8 cellular contexts compared by ENCODE assay signal in the genomic region with DNA sequence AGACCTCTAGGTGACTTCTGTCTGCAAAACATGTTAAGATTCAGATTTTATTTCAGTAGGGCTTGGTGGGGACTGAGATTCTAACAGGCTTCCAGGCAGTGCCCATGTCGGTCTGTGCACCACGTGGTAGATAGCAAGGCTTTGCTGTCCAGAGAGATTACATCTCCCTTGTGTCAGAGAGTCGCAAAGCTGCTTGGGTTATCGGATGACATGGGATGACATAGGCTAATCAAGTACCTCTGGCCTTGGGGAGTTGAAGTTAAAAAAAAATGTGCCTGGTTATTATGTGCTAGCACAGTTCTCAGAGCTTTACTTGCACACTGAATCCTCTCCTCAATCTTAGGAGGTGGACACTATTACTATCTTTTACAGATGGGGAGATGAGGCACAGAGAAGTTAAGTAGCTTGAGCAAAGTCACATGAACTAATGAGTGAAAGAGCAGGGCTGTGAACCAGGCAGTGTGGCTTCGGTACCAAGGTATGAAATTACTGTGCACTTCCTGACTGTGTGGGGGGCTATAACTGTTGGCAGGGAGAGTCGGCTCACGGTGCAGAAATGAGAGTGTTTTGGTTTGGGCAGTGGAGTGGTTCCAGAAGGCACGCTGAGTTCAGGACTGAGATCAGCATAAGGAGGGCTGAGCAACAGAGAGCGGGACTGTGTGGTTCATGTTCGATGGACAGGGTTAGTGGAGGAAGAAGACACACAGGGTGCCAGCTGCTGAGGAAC. TPM values are rescaled to one million over a fixed set of nuclear protein-coding genes. Genes with fewer than 3 reads are reported as not detected.
A peak's percentile ranks its signal among the peaks of the same experiment; 100 is the strongest.
DNase-seq lines count a peak whose midpoint lies in the region; ATAC-seq and TF ChIP-seq lines count a peak whose summit lies in the region.

No MANE protein-coding gene starts in this region.

- TF ChIP-seq CTCF in BE2C (IDR thresholded peaks at IDR 0.05; ENCODE audit: low read depth, low read length): no peak

- no peaks in the 10 kb centered on the region for H3K9me3 Mint-ChIP-seq in activated T-cell treated with anti-CD3 and anti-CD28 coated beads, Interleukin-2, amount 50 U/mL, for 4 hours

- no peaks in the 10 kb centered on the region for H3K27me3 ChIP-seq in BE2C

- peak overlapping the region; percentile 50 for H3K4me3 Mint-ChIP-seq in activated T-cell treated with anti-CD3 and anti-CD28 coated beads, Interleukin-2, amount 50 U/mL, for 4 hours

- H3K36me3 Mint-ChIP-seq in activated T-cell treated with anti-CD3 and anti-CD28 coated beads, Interleukin-2, amount 50 U/mL, for 4 hours (ENCODE audit: insufficient read depth): no peaks in the 10 kb centered on the region

- no peak overlapping the region for H3K4me3 ChIP-seq in BE2C (ENCODE audit: low read depth, low read length)

- H3K27me3 Mint-ChIP-seq in activated T-cell treated with anti-CD3 and anti-CD28 coated beads, Interleukin-2, amount 50 U/mL, for 4 hours (ENCODE audit: low read depth): no peaks in the 10 kb centered on the region

- DNase-seq in BE2C (peak; percentile 45), NCI-H1930 (lab: John Stamatoyannopoulos, UW) (no peak), NOMO-1 (lab: John Stamatoyannopoulos, UW; ENCODE audit: unreplicated experiment in 2 of 2) (no peak), cortex of kidney (lab: John Stamatoyannopoulos, UW) (no peak)
- no peak for DNase-seq in activated T-cell treated with anti-CD3 and anti-CD28 coated beads, Interleukin-2, amount 50 U/mL, for 4 hours
- DNase-seq in stimulated activated CD4-positive, alpha-beta T cell treated with anti-CD3 and anti-CD28 coated beads, Interleukin-2, amount 100 ng/mL, for 24 hours: peak; percentile 38 to 50

- H3K36me3 ChIP-seq in BE2C: no peaks in the 10 kb centered on the region

- no peaks in the 10 kb centered on the region for H3K9me3 ChIP-seq in BE2C

- peaks cover 20% of the 10 kb centered on the region for H3K4me1 ChIP-seq in BE2C

- H3K4me1 Mint-ChIP-seq in activated T-cell treated with anti-CD3 and anti-CD28 coated beads, Interleukin-2, amount 50 U/mL, for 4 hours (ENCODE audit: low read depth): peaks cover 30% of the 10 kb centered on the region

- ATAC-seq in GM18909 (IDR thresholded peaks at IDR 0.05; ENCODE audit: poor library complexity, unreplicated experiment) (peak; percentile 89), HG03060 (IDR thresholded peaks at IDR 0.05; ENCODE audit: low read depth, unreplicated experiment) (peak; percentile 60)
- ATAC-seq in activated T-cell treated with anti-CD3 and anti-CD28 coated beads, Interleukin-2, amount 50 U/mL, for 4 hours: peak; percentile 88 to 94

RNA-seq across cellular contexts. Expression of a gene that starts 41.1 kb away (rescaled TPM):
- 14.3 TPM for polyA plus RNA-seq in BE2C (2012; ENCODE audit: insufficient read depth, insufficient read length, low read depth)
- 10 to 100 TPM; 28.3 to 31.0 (median 29.9) TPM for total RNA-seq in activated T-cell treated with anti-CD3 and anti-CD28 coated beads, Interleukin-2, amount 50 U/mL, for 4 hours

RNA-seq across cellular contexts. Expression of a gene that starts 41.6 kb away (rescaled TPM):
- 41.9 TPM for polyA plus RNA-seq in BE2C (2012; ENCODE audit: insufficient read depth, insufficient read length, low read depth)
- total RNA-seq in activated T-cell treated with anti-CD3 and anti-CD28 coated beads, Interleukin-2, amount 50 U/mL, for 4 hours: 10 to 100 TPM; 49.2 to 50.6 (median 50.0) TPM

Comparison
In these comparisons a context has a peak if more than half of its experiments do, and no peak if none do; other contexts are left out.
1. DNase-seq: peak in BE2C (single experiment) and stimulated activated CD4-positive, alpha-beta T cell treated with anti-CD3 and anti-CD28 coated beads, Interleukin-2, amount 100 ng/mL, for 24 hours (2 of 2); none in activated T-cell treated with anti-CD3 and anti-CD28 coated beads, Interleukin-2, amount 50 U/mL, for 4 hours (single experiment), NCI-H1930 (0 of 2), NOMO-1 (0 of 2) and cortex of kidney (single experiment).
2. Peak in every context shown above with its lines, with median percentiles within 50 percentile points of each other: ATAC-seq.